ENCODE assay signal across 8 cellular contexts in genomic region chr20:3797592-3798404, GRCh38. TPM values are rescaled to one million over a fixed set of nuclear protein-coding genes. Genes with fewer than 3 reads are reported as not detected.
DNase-seq lines count a peak whose midpoint lies in the region; TF ChIP-seq lines count a peak whose summit lies in the region.

No MANE protein-coding gene starts in this region.

- H3K27me3 Mint-ChIP-seq in activated T-helper 1 cell treated with anti-CD3 and anti-CD28 coated beads, Interleukin-12 subunit alpha, Interleukin-12 subunit beta, Interleukin-2, Interleukin-4 antibody, amounts not matched to agents 30 ng/mL and 10 ng/mL and 1 ng/mL, durations not matched to agents 14 hours and 24 hours and 36 hours (ENCODE audit: insufficient read depth): no peaks in the 10 kb centered on the region
- peaks cover 0 to 11% (median 3%) of the 10 kb centered on the region in 3 donors for H3K27me3 Mint-ChIP-seq in immature natural killer cell (ENCODE audit: low read depth in 3 of 3)

- no peaks in the 10 kb centered on the region for H3K9me3 ChIP-seq in BE2C
- H3K9me3 ChIP-seq in HUES64 (ENCODE audit: insufficient read depth, low read depth, low read length): no peaks in the 10 kb centered on the region
- H3K9me3 ChIP-seq in transverse colon: no peaks in the 10 kb centered on the region

- TF ChIP-seq CTCF in BE2C (IDR thresholded peaks at IDR 0.05; ENCODE audit: low read depth, low read length): no peak
- TF ChIP-seq CTCF in transverse colon (IDR thresholded peaks at IDR 0.05): no peak

- H3K27ac Mint-ChIP-seq in activated T-helper 1 cell treated with anti-CD3 and anti-CD28 coated beads, Interleukin-12 subunit alpha, Interleukin-12 subunit beta, Interleukin-2, Interleukin-4 antibody, amounts not matched to agents 30 ng/mL and 10 ng/mL and 1 ng/mL, durations not matched to agents 14 hours and 24 hours and 36 hours: peak overlapping the region; percentile 87
- peak overlapping the region; percentile 87 to 99 (median 96) for H3K27ac Mint-ChIP-seq in immature natural killer cell

- intact Hi-C loops in activated T-helper 1 cell treated with anti-CD3 and anti-CD28 coated beads, Interleukin-12 subunit alpha, Interleukin-12 subunit beta, Interleukin-2, Interleukin-4 antibody, amounts not matched to agents 30 ng/mL and 10 ng/mL and 1 ng/mL, durations not matched to agents 14 hours and 24 hours and 36 hours (cut with micrococcal nuclease): loop anchor here (1.0 to 10.0 kb wide), 4 partner anchors 14 to 1327 kb away; partner anchors contain the start of genes CDS2 and PANK2
- intact Hi-C loops in transverse colon (cut with DNase I; ENCODE audit: low total_unique reads): no loop called here

- DNase-seq in BE2C: no peak
- peak; percentile 56 for DNase-seq in activated T-helper 1 cell treated with anti-CD3 and anti-CD28 coated beads, Interleukin-12 subunit alpha, Interleukin-12 subunit beta, Interleukin-2, Interleukin-4 antibody, amounts not matched to agents 30 ng/mL and 10 ng/mL and 1 ng/mL, durations not matched to agents 14 hours and 24 hours and 36 hours (ENCODE audit: low spot score)
- peak; percentile 45 to 53 (median 47) for DNase-seq in immature natural killer cell
- DNase-seq in transverse colon: peak; percentile 65
- DNase-seq in superior temporal gyrus (ENCODE audit: extremely low spot score): no peak
- DNase-seq in NCI-H345 treated with DMSO at 0.1 percent for 48 hours (lab: John Stamatoyannopoulos, UW; ENCODE audit: unreplicated experiment): no peak
- DNase-seq in amniotic stem cell (lab: John Stamatoyannopoulos, UW): no peak

- peak overlapping the region; percentile 91 for H3K4me3 Mint-ChIP-seq in activated T-helper 1 cell treated with anti-CD3 and anti-CD28 coated beads, Interleukin-12 subunit alpha, Interleukin-12 subunit beta, Interleukin-2, Interleukin-4 antibody, amounts not matched to agents 30 ng/mL and 10 ng/mL and 1 ng/mL, durations not matched to agents 14 hours and 24 hours and 36 hours
- peak overlapping the region; percentile 85 to 97 (median 92) for H3K4me3 Mint-ChIP-seq in immature natural killer cell

- H3K4me3 ChIP-seq in BE2C (ENCODE audit: low read depth, low read length) (peak overlapping the region; percentile 95), HUES64 (ENCODE audit: low read length) (peak overlapping the region; percentile 75; the same call in 1 of the 2 replicates), transverse colon (peak overlapping the region in 3 of 4 donors; percentile 43 to 56 (median 52))

- no peaks in the 10 kb centered on the region for H3K27me3 ChIP-seq in BE2C
- peaks cover 10% of the 10 kb centered on the region; the same call in 1 of the 2 replicates for H3K27me3 ChIP-seq in HUES64 (ENCODE audit: insufficient read depth, low read length)
- H3K27me3 ChIP-seq in transverse colon: no peaks in the 10 kb centered on the region

- peaks cover 53% of the 10 kb centered on the region for H3K4me1 Mint-ChIP-seq in activated T-helper 1 cell treated with anti-CD3 and anti-CD28 coated beads, Interleukin-12 subunit alpha, Interleukin-12 subunit beta, Interleukin-2, Interleukin-4 antibody, amounts not matched to agents 30 ng/mL and 10 ng/mL and 1 ng/mL, durations not matched to agents 14 hours and 24 hours and 36 hours (ENCODE audit: low read depth)
- H3K4me1 Mint-ChIP-seq in immature natural killer cell: peaks cover 57% of the 10 kb centered on the region in 2 donors

- in situ Hi-C loops in transverse colon (cut with MboI; ENCODE audit: low pct_ligation_motif_present in 1 of 4, low pct_unique_long_range_greater_than_20kb in 1 of 4, low sequenced_read_pairs in 3 of 4): no loop called here

- WGBS in HUES64: 83% methylated on average over 18 of the region's 19 CpGs
- WGBS in transverse colon (ENCODE audit: low coverage in 1 of 2), 2 donors: 7 to 50% methylated on average over 3 to 19 of the region's 19 CpGs

- no peak for TF ChIP-seq EP300 in transverse colon (IDR thresholded peaks at IDR 0.05; ENCODE audit: low read depth)

- H3K4me1 ChIP-seq in BE2C (peaks cover 37% of the 10 kb centered on the region), HUES64 (ENCODE audit: insufficient read depth, low read length) (peaks cover 38% of the 10 kb centered on the region), transverse colon (peaks cover 18 to 46% (median 40%) of the 10 kb centered on the region in 4 donors)

- H3K9ac ChIP-seq in HUES64 (ENCODE audit: low read depth, low read length): no peak overlapping the region

- H3K36me3 ChIP-seq in BE2C (peaks cover 42% of the 10 kb centered on the region), HUES64 (ENCODE audit: insufficient read depth, low read length) (peaks cover 21% of the 10 kb centered on the region), transverse colon (peaks cover 0 to 11% (median 0%) of the 10 kb centered on the region in 4 donors)

- no peaks in the 10 kb centered on the region for H3K9me3 Mint-ChIP-seq in activated T-helper 1 cell treated with anti-CD3 and anti-CD28 coated beads, Interleukin-12 subunit alpha, Interleukin-12 subunit beta, Interleukin-2, Interleukin-4 antibody, amounts not matched to agents 30 ng/mL and 10 ng/mL and 1 ng/mL, durations not matched to agents 14 hours and 24 hours and 36 hours
- H3K9me3 Mint-ChIP-seq in immature natural killer cell: no peaks in the 10 kb centered on the region

- TF ChIP-seq POLR2A in transverse colon (IDR thresholded peaks at IDR 0.05): no peak

- H3K27ac ChIP-seq in HUES64 (ENCODE audit: low read depth, low read length): no peak overlapping the region
- peak overlapping the region; percentile 89 to 97 (median 94) for H3K27ac ChIP-seq in transverse colon

- peaks cover 31% of the 10 kb centered on the region for H3K36me3 Mint-ChIP-seq in activated T-helper 1 cell treated with anti-CD3 and anti-CD28 coated beads, Interleukin-12 subunit alpha, Interleukin-12 subunit beta, Interleukin-2, Interleukin-4 antibody, amounts not matched to agents 30 ng/mL and 10 ng/mL and 1 ng/mL, durations not matched to agents 14 hours and 24 hours and 36 hours (ENCODE audit: low read depth)
- peaks cover 11 to 38% (median 14%) of the 10 kb centered on the region in 3 donors for H3K36me3 Mint-ChIP-seq in immature natural killer cell

RNA-seq across cellular contexts. Expression of gene CDC25B, which starts 1.7 kb away (rescaled TPM):
- polyA plus RNA-seq in BE2C (2012; ENCODE audit: insufficient read depth, insufficient read length, low read depth): 87.2 TPM
- 18.9 TPM for polyA plus RNA-seq in HUES64 (2013, experiment 1 of 2)
- polyA plus RNA-seq in HUES64 (2013, experiment 2 of 2): 22.4 TPM
- total RNA-seq in activated T-helper 1 cell treated with anti-CD3 and anti-CD28 coated beads, Interleukin-12 subunit alpha, Interleukin-12 subunit beta, Interleukin-2, Interleukin-4 antibody, amounts not matched to agents 30 ng/mL and 10 ng/mL and 1 ng/mL, durations not matched to agents 14 hours and 24 hours and 36 hours: 71.7 and 76.2 TPM in 2 replicates
- polyA plus RNA-seq in immature natural killer cell: 10 to 100 TPM; 25.3 to 42.0 (median 29.0) TPM
- 10 to 100 TPM; 14.1 to 89.4 (median 39.5) TPM for total RNA-seq in transverse colon

RNA-seq across cellular contexts. Expression of gene CENPB, which starts 11.3 kb away (rescaled TPM):
- polyA plus RNA-seq in BE2C (2012; ENCODE audit: insufficient read depth, insufficient read length, low read depth): 181 TPM
- polyA plus RNA-seq in HUES64 (2013, experiment 1 of 2): 43.4 TPM
- 42.6 TPM for polyA plus RNA-seq in HUES64 (2013, experiment 2 of 2)
- 72.3 and 80.2 TPM in 2 replicates for total RNA-seq in activated T-helper 1 cell treated with anti-CD3 and anti-CD28 coated beads, Interleukin-12 subunit alpha, Interleukin-12 subunit beta, Interleukin-2, Interleukin-4 antibody, amounts not matched to agents 30 ng/mL and 10 ng/mL and 1 ng/mL, durations not matched to agents 14 hours and 24 hours and 36 hours
- 1 to 10 TPM; 1.0 to 1.7 (median 1.1) TPM for polyA plus RNA-seq in immature natural killer cell
- total RNA-seq in transverse colon: 10 to 100 TPM; 66.6 to 83.1 (median 72.8) TPM

RNA-seq across cellular contexts. Expression of gene SPEF1, which starts 16.6 kb away (rescaled TPM):
- 0.65 TPM for polyA plus RNA-seq in BE2C (2012; ENCODE audit: insufficient read depth, insufficient read length, low read depth)
- 0.45 TPM for polyA plus RNA-seq in HUES64 (2013, experiment 1 of 2)
- 0.38 TPM for polyA plus RNA-seq in HUES64 (2013, experiment 2 of 2)
- total RNA-seq in activated T-helper 1 cell treated with anti-CD3 and anti-CD28 coated beads, Interleukin-12 subunit alpha, Interleukin-12 subunit beta, Interleukin-2, Interleukin-4 antibody, amounts not matched to agents 30 ng/mL and 10 ng/mL and 1 ng/mL, durations not matched to agents 14 hours and 24 hours and 36 hours: 0.12 TPM in 1 of 2 replicates, not detected in the other
- not detected for polyA plus RNA-seq in immature natural killer cell
- total RNA-seq in transverse colon: under 1 TPM in 1 of 4 donors, not detected in 3; 0.14 TPM

RNA-seq across cellular contexts. Expression of gene AP5S1, which starts 22.5 kb away (rescaled TPM):
- polyA plus RNA-seq in BE2C (2012; ENCODE audit: insufficient read depth, insufficient read length, low read depth): 27.3 TPM
- 3.4 TPM for polyA plus RNA-seq in HUES64 (2013, experiment 1 of 2)
- 3.0 TPM for polyA plus RNA-seq in HUES64 (2013, experiment 2 of 2)
- 14.9 and 15.0 TPM in 2 replicates for total RNA-seq in activated T-helper 1 cell treated with anti-CD3 and anti-CD28 coated beads, Interleukin-12 subunit alpha, Interleukin-12 subunit beta, Interleukin-2, Interleukin-4 antibody, amounts not matched to agents 30 ng/mL and 10 ng/mL and 1 ng/mL, durations not matched to agents 14 hours and 24 hours and 36 hours
- polyA plus RNA-seq in immature natural killer cell: 10 to 100 TPM; 16.3 to 23.1 (median 17.4) TPM
- 10 to 100 TPM in 3 of 4 donors, 1 to 10 TPM in 1; 9.1 to 38.5 (median 17.0) TPM for total RNA-seq in transverse colon

RNA-seq across cellular contexts. Expression of gene ADISSP, which starts 30.2 kb away (rescaled TPM):
- polyA plus RNA-seq in BE2C (2012; ENCODE audit: insufficient read depth, insufficient read length, low read depth): 151 TPM
- 78.0 TPM for polyA plus RNA-seq in HUES64 (2013, experiment 1 of 2)
- 81.8 TPM for polyA plus RNA-seq in HUES64 (2013, experiment 2 of 2)
- total RNA-seq in activated T-helper 1 cell treated with anti-CD3 and anti-CD28 coated beads, Interleukin-12 subunit alpha, Interleukin-12 subunit beta, Interleukin-2, Interleukin-4 antibody, amounts not matched to agents 30 ng/mL and 10 ng/mL and 1 ng/mL, durations not matched to agents 14 hours and 24 hours and 36 hours: 55.5 and 64.6 TPM in 2 replicates
- 10 to 100 TPM; 16.4 to 27.5 (median 16.6) TPM for polyA plus RNA-seq in immature natural killer cell
- total RNA-seq in transverse colon: 10 to 100 TPM in 3 of 4 donors, 1 to 10 TPM in 1; 3.0 to 19.9 (median 16.3) TPM

Comparison
In these comparisons a context has a peak if more than half of its experiments do, and no peak if none do; other contexts are left out.
1. DNase-seq: peak in activated T-helper 1 cell treated with anti-CD3 and anti-CD28 coated beads, Interleukin-12 subunit alpha, Interleukin-12 subunit beta, Interleukin-2, Interleukin-4 antibody, amounts not matched to agents 30 ng/mL and 10 ng/mL and 1 ng/mL, durations not matched to agents 14 hours and 24 hours and 36 hours (single experiment), immature natural killer cell (3 of 3) and transverse colon (single experiment); none in BE2C (single experiment), superior temporal gyrus (single experiment), NCI-H345 treated with DMSO at 0.1 percent for 48 hours (single experiment) and amniotic stem cell (single experiment).
2. Peak in every context shown above with its lines, with median percentiles within 50 percentile points of each other: H3K4me3 ChIP-seq.